26 cellular contexts compared by ENCODE assay signal in genomic region chrX:68506649-68507048, GRCh38.
"Had no signal": no experiment of that assay in that cellular context is flagged by ENCODE, and none has a peak within 500 bp of the region (broad histone marks: within the 10 kb centered on the region; RNA-seq: fewer than 3 reads in every experiment).

No MANE protein-coding gene starts in this region.

- H3K9me3 ChIP-seq: esophagus muscularis mucosa, gastroesophageal sphincter had no signal

- H3K27ac ChIP-seq: brain microvascular endothelial cell, esophagus muscularis mucosa, foreskin keratinocyte, gastroesophageal sphincter had no signal

- ATAC-seq: activated CD4-positive, alpha-beta T cell treated with anti-CD3 and anti-CD28 coated beads for 36 hours; activated CD8-positive, alpha-beta memory T cell treated with anti-CD3 and anti-CD28 coated beads, Interleukin-2, amount 10 ng/mL, durations not matched to agents 7 days and 5 days; activated CD8-positive, alpha-beta T cell treated with anti-CD3 and anti-CD28 coated beads, Interleukin-2, amount 10 ng/mL, durations not matched to agents 7 days and 5 days; activated naive CD4-positive, alpha-beta T cell treated with anti-CD3 and anti-CD28 coated beads, Interleukin-2, amount 50 U/mL, for 72 hours; effector memory CD8-positive, alpha-beta T cell; foreskin keratinocyte; gastroesophageal sphincter had no signal

- H3K36me3 ChIP-seq: brain microvascular endothelial cell had no signal

- DNase-seq: activated CD4-positive, alpha-beta memory T cell treated with anti-CD3 and anti-CD28 coated beads for 36 hours; activated CD4-positive, alpha-beta T cell treated with anti-CD3 and anti-CD28 coated beads for 36 hours; activated CD4-positive, alpha-beta T cell treated with anti-CD3 and anti-CD28 coated beads, Interleukin-2, amount 10 ng/mL, durations not matched to agents 24 days and 14 days; activated CD4-positive, CD25-positive, alpha-beta regulatory T cell; activated CD4-positive, CD25-positive, alpha-beta regulatory T cell treated with anti-CD3 and anti-CD28 coated beads, Interleukin-2, amount 50 U/mL, for 72 hours; activated CD8-positive, alpha-beta memory T cell treated with anti-CD3 and anti-CD28 coated beads, Interleukin-2, amount 10 ng/mL, durations not matched to agents 7 days and 5 days; activated CD8-positive, alpha-beta memory T cell treated with anti-CD3 and anti-CD28 coated beads, Interleukin-2, amount 50 U/mL, for 4 hours; activated CD8-positive, alpha-beta T cell treated with anti-CD3 and anti-CD28 coated beads, Interleukin-2, amount 10 ng/mL, durations not matched to agents 7 days and 5 days; activated gamma-delta T cell; activated naive CD4-positive, alpha-beta T cell; activated naive CD4-positive, alpha-beta T cell treated with anti-CD3 and anti-CD28 coated beads, Interleukin-2, amount 10 ng/mL, durations not matched to agents 7 days and 5 days; activated naive CD8-positive, alpha-beta T cell treated with anti-CD3 and anti-CD28 coated beads, Interleukin-2, amount 10 ng/mL, durations not matched to agents 7 days and 5 days; activated T-cell treated with anti-CD3 and anti-CD28 coated beads, Interleukin-2, amount 50 U/mL, for 1 hour; activated T-cell treated with anti-CD3 and anti-CD28 coated beads, Interleukin-2, amount 50 U/mL, for 48 hours; brain microvascular endothelial cell; caudate nucleus; cortex of kidney; dermis blood vessel endothelial cell; effector CD4-positive, alpha-beta T cell; effector memory CD8-positive, alpha-beta T cell; erythroblast; foreskin keratinocyte; T-helper 2 cell had no signal

- H3K4me3 ChIP-seq: esophagus muscularis mucosa, gastroesophageal sphincter had no signal

- H3K27me3 ChIP-seq: brain microvascular endothelial cell, esophagus muscularis mucosa, foreskin keratinocyte, gastroesophageal sphincter had no signal
